7 cellular contexts compared by ENCODE assay signal in the genomic region with DNA sequence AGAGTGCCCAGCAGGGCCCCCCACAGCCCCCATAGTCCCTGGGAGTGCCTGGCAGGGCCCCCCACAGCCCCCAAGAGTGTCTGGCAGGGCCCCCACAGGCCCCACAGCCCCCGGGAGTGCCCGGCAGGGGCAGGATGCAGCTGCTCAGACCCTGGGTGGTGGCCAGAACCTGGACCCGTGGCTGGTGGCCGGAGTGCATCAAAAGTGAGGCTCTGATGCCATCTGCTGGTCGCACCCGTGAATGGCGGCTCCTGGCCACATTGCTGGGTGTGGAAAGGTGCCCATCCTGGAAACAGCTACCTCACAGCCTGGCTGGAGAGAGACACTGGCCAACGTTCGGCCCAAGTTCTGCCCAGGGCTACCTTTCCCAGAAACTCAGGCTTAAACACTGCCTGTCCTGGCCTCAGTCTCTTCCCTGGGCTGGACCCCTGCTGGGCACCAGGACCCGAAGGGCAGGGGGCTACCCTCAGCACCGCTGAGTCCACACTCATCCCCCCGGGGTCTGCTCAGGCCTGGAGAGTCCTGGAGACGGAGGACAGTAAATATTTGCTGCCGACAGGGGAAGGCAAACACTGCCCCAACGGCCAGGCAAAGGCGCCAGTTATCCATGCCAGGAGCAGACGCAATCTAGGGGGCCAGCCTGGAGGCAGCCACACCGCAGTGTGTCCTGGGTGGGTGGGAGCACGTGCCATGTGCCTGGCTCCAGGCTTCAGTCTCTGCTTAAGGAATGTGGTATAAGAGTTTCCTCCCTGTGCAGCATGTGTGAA. TPM values are rescaled to one million over a fixed set of nuclear protein-coding genes. Genes with fewer than 3 reads are reported as not detected.
DNase-seq lines count a peak whose midpoint lies in the region; ATAC-seq and TF ChIP-seq lines count a peak whose summit lies in the region.

No MANE protein-coding gene starts in this region.

- peaks cover 36% of the 10 kb centered on the region for H3K27me3 ChIP-seq in lower lobe of right lung (ENCODE audit: low read depth)

- H3K9me3 ChIP-seq in lower lobe of right lung = no peaks in the 10 kb centered on the region

- ATAC-seq in lower lobe of right lung (peak; percentile 58), HG03196 (IDR thresholded peaks at IDR 0.05; ENCODE audit: unreplicated experiment) (no peak)
- ATAC-seq in stimulated activated effector memory CD8-positive, alpha-beta T cell treated with anti-CD3 and anti-CD28 coated beads, Interleukin-12 subunit alpha, Interleukin-12 subunit beta, amount 100 ng/mL, for 72 hours = peak; percentile 29

- H3K27me3 Mint-ChIP-seq in activated CD4-positive, alpha-beta T cell treated with anti-CD3 and anti-CD28 coated beads, Interleukin-2, amount 10 ng/mL, durations not matched to agents 7 days and 5 days = no peaks in the 10 kb centered on the region

- peak; percentile 88 for DNase-seq in GM10266 (ENCODE audit: extremely low spot score)
- DNase-seq in NAMALWA (ENCODE audit: low spot score) = peak; percentile 78
- DNase-seq in activated CD4-positive, alpha-beta T cell treated with anti-CD3 and anti-CD28 coated beads, Interleukin-2, amount 10 ng/mL, durations not matched to agents 7 days and 5 days = peak; percentile 66
- DNase-seq in dermis blood vessel endothelial cell = peak; percentile 76
- peak; percentile 79 for DNase-seq in lower lobe of right lung
- peak; percentile 69 to 87 for DNase-seq in stimulated activated effector memory CD8-positive, alpha-beta T cell treated with anti-CD3 and anti-CD28 coated beads, Interleukin-12 subunit alpha, Interleukin-12 subunit beta, amount 100 ng/mL, for 72 hours (ENCODE audit: low spot score in 2 of 2)

- H3K36me3 Mint-ChIP-seq in activated CD4-positive, alpha-beta T cell treated with anti-CD3 and anti-CD28 coated beads, Interleukin-2, amount 10 ng/mL, durations not matched to agents 7 days and 5 days (ENCODE audit: low read depth) = no peaks in the 10 kb centered on the region
- no peaks in the 10 kb centered on the region for H3K36me3 Mint-ChIP-seq in stimulated activated effector memory CD8-positive, alpha-beta T cell treated with anti-CD3 and anti-CD28 coated beads, Interleukin-12 subunit alpha, Interleukin-12 subunit beta, amount 100 ng/mL, for 72 hours

- H3K36me3 ChIP-seq in lower lobe of right lung = no peaks in the 10 kb centered on the region

- no peak overlapping the region for H3K27ac Mint-ChIP-seq in activated CD4-positive, alpha-beta T cell treated with anti-CD3 and anti-CD28 coated beads, Interleukin-2, amount 10 ng/mL, durations not matched to agents 7 days and 5 days
- H3K27ac Mint-ChIP-seq in stimulated activated effector memory CD8-positive, alpha-beta T cell treated with anti-CD3 and anti-CD28 coated beads, Interleukin-12 subunit alpha, Interleukin-12 subunit beta, amount 100 ng/mL, for 72 hours = no peak overlapping the region

- peaks cover 4% of the 10 kb centered on the region for H3K4me1 ChIP-seq in lower lobe of right lung

- peak; percentile 84 for TF ChIP-seq CTCF in GM10266 (IDR thresholded peaks at IDR 0.05; ENCODE audit: control insufficient read depth, insufficient read depth, low read depth, missing control alignments)
- TF ChIP-seq CTCF in lower lobe of right lung (IDR thresholded peaks at IDR 0.05) = peak; percentile 84

- H3K4me1 Mint-ChIP-seq in activated CD4-positive, alpha-beta T cell treated with anti-CD3 and anti-CD28 coated beads, Interleukin-2, amount 10 ng/mL, durations not matched to agents 7 days and 5 days = peaks cover 3% of the 10 kb centered on the region
- H3K4me1 Mint-ChIP-seq in stimulated activated effector memory CD8-positive, alpha-beta T cell treated with anti-CD3 and anti-CD28 coated beads, Interleukin-12 subunit alpha, Interleukin-12 subunit beta, amount 100 ng/mL, for 72 hours = peaks cover 5% of the 10 kb centered on the region

- H3K4me3 Mint-ChIP-seq in activated CD4-positive, alpha-beta T cell treated with anti-CD3 and anti-CD28 coated beads, Interleukin-2, amount 10 ng/mL, durations not matched to agents 7 days and 5 days = no peak overlapping the region
- no peak overlapping the region for H3K4me3 Mint-ChIP-seq in stimulated activated effector memory CD8-positive, alpha-beta T cell treated with anti-CD3 and anti-CD28 coated beads, Interleukin-12 subunit alpha, Interleukin-12 subunit beta, amount 100 ng/mL, for 72 hours

- CTCF ChIA-PET in activated CD4-positive, alpha-beta T cell treated with anti-CD3 and anti-CD28 coated beads, Interleukin-2, amount 10 ng/mL, durations not matched to agents 7 days and 5 days (lab: Charles Lee) = interaction anchor here (0.6 to 11.5 kb wide), 6 partner anchors 11 to 504 kb away, joined by 3 to 178 read pairs (median 4); no protein-coding TSS in a partner anchor

- no peak overlapping the region for H3K27ac ChIP-seq in lower lobe of right lung

- POLR2A ChIA-PET in activated CD4-positive, alpha-beta T cell treated with anti-CD3 and anti-CD28 coated beads, Interleukin-2, amount 10 ng/mL, durations not matched to agents 7 days and 5 days (lab: Charles Lee) = no interaction called here

- no peak overlapping the region for H3K4me3 ChIP-seq in lower lobe of right lung

- intact Hi-C loops in lower lobe of right lung (cut with DNase I) = no loop called here

- no peaks in the 10 kb centered on the region for H3K9me3 Mint-ChIP-seq in activated CD4-positive, alpha-beta T cell treated with anti-CD3 and anti-CD28 coated beads, Interleukin-2, amount 10 ng/mL, durations not matched to agents 7 days and 5 days
- no peaks in the 10 kb centered on the region for H3K9me3 Mint-ChIP-seq in stimulated activated effector memory CD8-positive, alpha-beta T cell treated with anti-CD3 and anti-CD28 coated beads, Interleukin-12 subunit alpha, Interleukin-12 subunit beta, amount 100 ng/mL, for 72 hours

RNA-seq across cellular contexts. Expression of gene INS, which starts 4.4 kb away (rescaled TPM):
- total RNA-seq in activated CD4-positive, alpha-beta T cell treated with anti-CD3 and anti-CD28 coated beads, Interleukin-2, amount 10 ng/mL, durations not matched to agents 7 days and 5 days = not detected
- total RNA-seq in dermis blood vessel endothelial cell = not detected in 2 replicates
- total RNA-seq in lower lobe of right lung = not detected

RNA-seq across cellular contexts. Expression of gene TH, which starts 15.0 kb away (rescaled TPM):
- not detected for total RNA-seq in activated CD4-positive, alpha-beta T cell treated with anti-CD3 and anti-CD28 coated beads, Interleukin-2, amount 10 ng/mL, durations not matched to agents 7 days and 5 days
- total RNA-seq in dermis blood vessel endothelial cell = not detected in 2 replicates
- not detected for total RNA-seq in lower lobe of right lung

RNA-seq across cellular contexts. Expression of gene IGF2, which starts 17.4 kb away (rescaled TPM):
- total RNA-seq in activated CD4-positive, alpha-beta T cell treated with anti-CD3 and anti-CD28 coated beads, Interleukin-2, amount 10 ng/mL, durations not matched to agents 7 days and 5 days = under 1 TPM; 0.07 to 0.08 TPM
- 3.5 and 11.2 TPM in 2 replicates for total RNA-seq in dermis blood vessel endothelial cell
- 33.9 TPM for total RNA-seq in lower lobe of right lung
